28 cellular contexts compared by ENCODE assay signal in genomic region chr7:32058017-32058416, GRCh38. TPM values are rescaled to one million over a fixed set of nuclear protein-coding genes. Genes with fewer than 3 reads are reported as not detected.
DNase-seq lines count a peak whose midpoint lies in the region; ATAC-seq, FAIRE-seq and TF ChIP-seq lines count a peak whose summit lies in the region.
"Had no signal": no experiment of that assay in that cellular context is flagged by ENCODE, and none has a peak within 500 bp of the region (broad histone marks: within the 10 kb centered on the region; RNA-seq: fewer than 3 reads in every experiment).

No MANE protein-coding gene starts in this region.

- no peak for TF ChIP-seq CTCF in heart right ventricle (IDR thresholded peaks at IDR 0.05)
- no peak for TF ChIP-seq CTCF in astrocyte (IDR thresholded peaks at IDR 0.05; ENCODE audit: insufficient read depth, low read depth, low read length)
- no peak for TF ChIP-seq CTCF in colonic mucosa (IDR thresholded peaks at IDR 0.05)
- TF ChIP-seq CTCF in CD14-positive monocyte (IDR thresholded peaks at IDR 0.05), result no peak

- no peak overlapping the region for H3K18ac ChIP-seq in mesenchymal stem cell (ENCODE audit: low read depth in 1 of 2, low read length in 2 of 2)

- H3K9me3 ChIP-seq in heart right ventricle (no peaks in the 10 kb centered on the region), astrocyte (ENCODE audit: insufficient read depth, low read depth, low read length) (no peaks in the 10 kb centered on the region), mesenchymal stem cell (ENCODE audit: control insufficient read depth, low read length) (no peaks in the 10 kb centered on the region), colonic mucosa (no peaks in the 10 kb centered on the region)
- H3K9me3 ChIP-seq: lower lobe of right lung, upper lobe of left lung had no signal

- peaks cover 95% of the 10 kb centered on the region for H3K79me2 ChIP-seq in astrocyte (ENCODE audit: insufficient read depth, low read length)
- H3K79me2 ChIP-seq: hepatocyte had no signal

- H3K23ac ChIP-seq in mesenchymal stem cell (ENCODE audit: low read length in 2 of 2), result no peak overlapping the region

- peak overlapping the region in 1 of 2 experiments; percentile 31 for H2BK12ac ChIP-seq in mesenchymal stem cell (ENCODE audit: low read length in 2 of 2)

- no peak overlapping the region for H2AK5ac ChIP-seq in mesenchymal stem cell (ENCODE audit: low read length, severe bottlenecking)

- H3K4me1 ChIP-seq in heart right ventricle (peaks cover 5 to 91% (median 62%) of the 10 kb centered on the region in 9 donors), astrocyte (ENCODE audit: insufficient read depth, low read length) (peaks cover 25% of the 10 kb centered on the region), mesenchymal stem cell (ENCODE audit: control insufficient read depth, insufficient read depth, low read depth, low read length) (peaks cover 8% of the 10 kb centered on the region), colonic mucosa (peaks cover 10% of the 10 kb centered on the region)
- H3K4me1 ChIP-seq: lower lobe of right lung had no signal

- H3K14ac ChIP-seq in mesenchymal stem cell (ENCODE audit: low read length in 2 of 2), result no peak overlapping the region

- H4K8ac ChIP-seq in mesenchymal stem cell (ENCODE audit: low read length), result no peak overlapping the region

- no peak for FAIRE-seq in astrocyte (lab: Jason Lieb, UNC)
- FAIRE-seq: endothelial cell of umbilical vein, G401.6, GM18507, H54 had no signal

- H3K9ac ChIP-seq in astrocyte (ENCODE audit: low read length) (no peak overlapping the region), mesenchymal stem cell (ENCODE audit: low read length) (peak overlapping the region; percentile 71), colonic mucosa (ENCODE audit: low read depth in 2 of 2, low read length in 2 of 2) (no peak overlapping the region)

- no peaks in the 10 kb centered on the region for H3K36me3 ChIP-seq in heart right ventricle
- no peaks in the 10 kb centered on the region for H3K36me3 ChIP-seq in astrocyte (ENCODE audit: insufficient read depth, low read length)
- H3K36me3 ChIP-seq in mesenchymal stem cell (ENCODE audit: control insufficient read depth in 1 of 2, insufficient read depth in 2 of 2, low read depth in 1 of 2, low read length in 2 of 2), result peaks cover 0 to 7% of the 10 kb centered on the region in 2 experiments
- H3K36me3 ChIP-seq in colonic mucosa, result no peaks in the 10 kb centered on the region
- H3K36me3 ChIP-seq: lower lobe of right lung, upper lobe of left lung had no signal

- H3K36me3 Mint-ChIP-seq in astrocyte (ENCODE audit: low read depth, unreplicated experiment) (peaks cover 6% of the 10 kb centered on the region), CD14-positive monocyte (no peaks in the 10 kb centered on the region)
- H3K36me3 Mint-ChIP-seq: T-cell had no signal

- H3K79me1 ChIP-seq in mesenchymal stem cell (replicated peaks; ENCODE audit: low read length, poor library complexity, severe bottlenecking), result peaks cover 19% of the 10 kb centered on the region

- H3K4me1 Mint-ChIP-seq in astrocyte (ENCODE audit: low read depth, unreplicated experiment) (peaks cover 23% of the 10 kb centered on the region), CD14-positive monocyte (no peaks in the 10 kb centered on the region)
- H3K4me1 Mint-ChIP-seq: activated naive CD8-positive, alpha-beta T cell treated with anti-CD3 and anti-CD28 coated beads, Interleukin-2, amount 50 U/mL, for 24 hours; T-cell had no signal

- no peak overlapping the region for H2BK15ac ChIP-seq in mesenchymal stem cell (ENCODE audit: low read depth, poor library complexity, severe bottlenecking)

- ATAC-seq in heart right ventricle (peak in 4 of 8 donors; percentile 11 to 27 (median 17)), GM21515 (IDR thresholded peaks at IDR 0.05; ENCODE audit: unreplicated experiment) (no peak)
- ATAC-seq: activated CD8-positive, alpha-beta T cell treated with anti-CD3 and anti-CD28 coated beads, Interleukin-2, amount 10 ng/mL, durations not matched to agents 7 days and 5 days; activated naive CD8-positive, alpha-beta T cell treated with anti-CD3 and anti-CD28 coated beads, Interleukin-2, amount 50 U/mL, for 24 hours; lower lobe of right lung; T-cell had no signal

- no peak overlapping the region for H3K27ac Mint-ChIP-seq in astrocyte (ENCODE audit: unreplicated experiment)
- H3K27ac Mint-ChIP-seq in CD14-positive monocyte, result no peak overlapping the region
- H3K27ac Mint-ChIP-seq: activated CD8-positive, alpha-beta T cell treated with anti-CD3 and anti-CD28 coated beads, Interleukin-2, amount 10 ng/mL, durations not matched to agents 7 days and 5 days; activated naive CD8-positive, alpha-beta T cell treated with anti-CD3 and anti-CD28 coated beads, Interleukin-2, amount 50 U/mL, for 24 hours; stimulated activated naive CD8-positive, alpha-beta T cell treated with anti-CD3 and anti-CD28 coated beads, Interleukin-15, Interleukin-2, amounts not matched to agents 100 ng/mL and 50 ng/mL, for 24 hours; T-cell had no signal

- no peak overlapping the region for H3K4ac ChIP-seq in mesenchymal stem cell (ENCODE audit: low read depth in 1 of 2, low read length in 2 of 2)

- no peak overlapping the region for H4K91ac ChIP-seq in mesenchymal stem cell (ENCODE audit: low read length)

- H3K9me3 Mint-ChIP-seq in astrocyte (ENCODE audit: unreplicated experiment), result no peaks in the 10 kb centered on the region
- H3K9me3 Mint-ChIP-seq in CD14-positive monocyte, result peaks cover 0 to 3% (median 0%) of the 10 kb centered on the region in 7 donors
- H3K9me3 Mint-ChIP-seq: activated naive CD8-positive, alpha-beta T cell treated with anti-CD3 and anti-CD28 coated beads, Interleukin-2, amount 50 U/mL, for 24 hours; stimulated activated naive CD8-positive, alpha-beta T cell treated with anti-CD3 and anti-CD28 coated beads, Interleukin-15, Interleukin-2, amounts not matched to agents 100 ng/mL and 50 ng/mL, for 24 hours had no signal

- H4K20me1 ChIP-seq in astrocyte (ENCODE audit: insufficient read depth, low read length), result no peaks in the 10 kb centered on the region

- DNase-seq in heart right ventricle (no peak), cardiac septum (ENCODE audit: low spot score) (no peak), astrocyte (ENCODE audit: low read depth) (peak; percentile 49), mesenchymal stem cell (no peak), amniotic stem cell (lab: John Stamatoyannopoulos, UW) (no peak), colonic mucosa (no peak), CD14-positive monocyte (ENCODE audit: low spot score) (no peak)
- DNase-seq: activated CD4-positive, CD25-positive, alpha-beta regulatory T cell treated with anti-CD3 and anti-CD28 coated beads, Interleukin-2, amount 50 U/mL, for 72 hours; activated CD8-positive, alpha-beta T cell treated with anti-CD3 and anti-CD28 coated beads, Interleukin-2, amount 10 ng/mL, durations not matched to agents 7 days and 5 days; activated gamma-delta T cell; activated naive CD8-positive, alpha-beta T cell treated with anti-CD3 and anti-CD28 coated beads, Interleukin-2, amount 50 U/mL, for 24 hours; dermis blood vessel endothelial cell; foreskin fibroblast; lower lobe of right lung; NCI-H1417 treated with DMSO at 0.1 percent for 48 hours; stimulated activated CD4-positive, alpha-beta T cell treated with anti-CD3 and anti-CD28 coated beads, Interleukin-12 subunit alpha, Interleukin-12 subunit beta, amount 100 ng/mL, for 4 hours; stimulated activated CD4-positive, alpha-beta T cell treated with anti-CD3 and anti-CD28 coated beads, Interleukin-4, amount 100 ng/mL, for 4 hours; T-cell; upper lobe of left lung had no signal

- no peak overlapping the region for H2BK5ac ChIP-seq in mesenchymal stem cell (ENCODE audit: low read depth, low read length, poor library complexity, severe bottlenecking)

- H2AFZ ChIP-seq in astrocyte (ENCODE audit: low read depth, low read length) (no peak overlapping the region), mesenchymal stem cell (ENCODE audit: low read depth, low read length) (no peak overlapping the region)
- H2AFZ ChIP-seq: hepatocyte had no signal

- H3K4me3 Mint-ChIP-seq in astrocyte (ENCODE audit: unreplicated experiment) (no peak overlapping the region), CD14-positive monocyte (no peak overlapping the region)
- H3K4me3 Mint-ChIP-seq: activated CD8-positive, alpha-beta T cell treated with anti-CD3 and anti-CD28 coated beads, Interleukin-2, amount 10 ng/mL, durations not matched to agents 7 days and 5 days; activated naive CD8-positive, alpha-beta T cell treated with anti-CD3 and anti-CD28 coated beads, Interleukin-2, amount 50 U/mL, for 24 hours; stimulated activated naive CD8-positive, alpha-beta T cell treated with anti-CD3 and anti-CD28 coated beads, Interleukin-15, Interleukin-2, amounts not matched to agents 100 ng/mL and 50 ng/mL, for 24 hours; T-cell had no signal

- H3K27me3 Mint-ChIP-seq in astrocyte (ENCODE audit: low read depth, unreplicated experiment) (no peaks in the 10 kb centered on the region), CD14-positive monocyte (ENCODE audit: low read depth in 3 of 3) (peaks cover 2 to 3% (median 2%) of the 10 kb centered on the region in 3 donors)
- H3K27me3 Mint-ChIP-seq: activated naive CD8-positive, alpha-beta T cell treated with anti-CD3 and anti-CD28 coated beads, Interleukin-2, amount 50 U/mL, for 24 hours; stimulated activated naive CD8-positive, alpha-beta T cell treated with anti-CD3 and anti-CD28 coated beads, Interleukin-15, Interleukin-2, amounts not matched to agents 100 ng/mL and 50 ng/mL, for 24 hours; T-cell had no signal

- intact Hi-C loops in heart right ventricle (cut with DNase I), result no loop called here
- intact Hi-C loops in cardiac septum (cut with DNase I), result loop anchor here (5.0 kb wide), 1 partner anchor 176 kb away; no protein-coding TSS in a partner anchor
- intact Hi-C loops in colonic mucosa (cut with DNase I), result no loop called here
- intact Hi-C loops in CD14-positive monocyte (cut with micrococcal nuclease), result no loop called here

- H3K27ac ChIP-seq in heart right ventricle (peak overlapping the region in 9 of 10 donors; percentile 5 to 76 (median 66)), astrocyte (ENCODE audit: low read depth, low read length) (no peak overlapping the region), mesenchymal stem cell (ENCODE audit: low read length, poor library complexity, severe bottlenecking) (no peak overlapping the region), colonic mucosa (no peak overlapping the region)
- H3K27ac ChIP-seq: C4-2B, hepatocyte, HL-60, lower lobe of right lung, upper lobe of left lung had no signal

- no peak overlapping the region for H2BK120ac ChIP-seq in mesenchymal stem cell (ENCODE audit: low read depth, low read length)

- 29 to 31% methylated on average over 5 of the region's 5 CpGs for WGBS in heart right ventricle, 2 donors
- 87% methylated on average over 5 of the region's 5 CpGs for WGBS in mesenchymal stem cell

- peak overlapping the region in 4 of 10 donors; percentile 1 to 20 (median 12) for H3K4me3 ChIP-seq in heart right ventricle
- no peak overlapping the region for H3K4me3 ChIP-seq in astrocyte (ENCODE audit: insufficient read depth, low read depth, low read length)
- peak overlapping the region in 1 of 2 experiments; percentile 34 for H3K4me3 ChIP-seq in mesenchymal stem cell (ENCODE audit: insufficient read depth in 1 of 2, low read depth in 1 of 2, low read length in 2 of 2)
- H3K4me3 ChIP-seq in colonic mucosa, result no peak overlapping the region
- H3K4me3 ChIP-seq: hepatocyte, lower lobe of right lung, upper lobe of left lung had no signal

- H3K4me2 ChIP-seq in astrocyte (ENCODE audit: low read length), result peak overlapping the region; percentile 81
- no peak overlapping the region for H3K4me2 ChIP-seq in mesenchymal stem cell (ENCODE audit: low read length, poor library complexity, severe bottlenecking)
- H3K4me2 ChIP-seq: hepatocyte had no signal

- no peaks in the 10 kb centered on the region for H3K27me3 ChIP-seq in heart right ventricle
- H3K27me3 ChIP-seq in astrocyte (ENCODE audit: insufficient read depth, low read length), result no peaks in the 10 kb centered on the region
- H3K27me3 ChIP-seq in mesenchymal stem cell (ENCODE audit: control insufficient read depth in 1 of 2, insufficient read depth in 1 of 2, low read length in 2 of 2), result no peaks in the 10 kb centered on the region
- no peaks in the 10 kb centered on the region for H3K27me3 ChIP-seq in colonic mucosa
- H3K27me3 ChIP-seq: hepatocyte, upper lobe of left lung had no signal

RNA-seq across cellular contexts. Expression of gene PDE1C, which starts 12.2 kb away (rescaled TPM):
- total RNA-seq in heart right ventricle, result 100 to 1,000 TPM; 124 to 315 (median 197) TPM
- polyA plus RNA-seq in heart right ventricle, result 10 to 100 TPM; 11.7 to 67.7 TPM
- 220 TPM for total RNA-seq in cardiac septum
- 14.9 and 31.6 TPM in 2 replicates for total RNA-seq in astrocyte
- 25.7 TPM for polyA plus RNA-seq in mesenchymal stem cell (2013, experiment 1 of 2)
- polyA plus RNA-seq in mesenchymal stem cell (2013, experiment 2 of 2), result 24.3 TPM
- total RNA-seq in colonic mucosa, result 1 to 10 TPM; 1.2 to 2.7 TPM
- polyA plus RNA-seq in CD14-positive monocyte, result not detected
- total RNA-seq: activated CD8-positive, alpha-beta T cell treated with anti-CD3 and anti-CD28 coated beads, Interleukin-2, amount 10 ng/mL, durations not matched to agents 7 days and 5 days; T-cell had no signal

Comparison
In these comparisons a context has a peak if more than half of its experiments do, and no peak if none do; other contexts are left out.
1. H3K27ac ChIP-seq: peak in heart right ventricle (9 of 10); none in astrocyte (single experiment), mesenchymal stem cell (single experiment) and colonic mucosa (single experiment).